8 cellular contexts compared by ENCODE assay signal in the genomic region with DNA sequence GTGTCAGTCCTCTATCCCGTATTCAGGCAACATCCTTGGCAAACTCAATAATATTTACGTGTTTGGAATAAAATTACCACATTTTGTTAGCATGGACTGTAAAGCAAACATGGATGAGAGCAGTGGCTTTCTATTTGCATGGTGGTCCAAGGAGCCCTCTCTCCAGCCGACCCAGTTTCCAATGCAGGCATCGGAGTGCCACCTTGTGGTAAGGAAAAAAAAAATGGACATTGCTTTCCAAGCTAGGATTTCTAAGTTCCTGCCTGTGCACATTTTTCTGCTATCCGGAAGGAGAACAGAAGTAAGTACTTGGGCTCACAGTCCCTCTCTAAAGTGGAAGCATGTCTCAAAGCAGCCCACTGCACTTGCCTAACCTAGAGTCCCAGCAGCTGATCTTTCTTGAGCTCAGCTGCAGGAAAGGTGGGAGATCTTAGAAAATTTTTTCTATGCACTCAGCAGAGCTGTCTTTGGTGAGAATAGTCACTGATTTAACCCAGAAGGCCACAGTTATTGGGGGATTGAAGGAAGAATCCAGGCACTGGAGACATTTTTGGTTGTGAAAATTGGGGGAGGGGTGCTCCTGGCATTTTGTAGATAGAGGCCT. TPM values are rescaled to one million over a fixed set of nuclear protein-coding genes. Genes with fewer than 3 reads are reported as not detected.
DNase-seq lines count a peak whose midpoint lies in the region; ATAC-seq and TF ChIP-seq lines count a peak whose summit lies in the region.

No MANE protein-coding gene starts in this region.

- H3K4me1 Mint-ChIP-seq in activated T-helper 1 cell treated with anti-CD3 and anti-CD28 coated beads, Interleukin-12 subunit alpha, Interleukin-12 subunit beta, Interleukin-2, Interleukin-4 antibody, amounts not matched to agents 30 ng/mL and 10 ng/mL and 1 ng/mL, durations not matched to agents 14 hours and 24 hours and 36 hours (ENCODE audit: low read depth): no peaks in the 10 kb centered on the region

- H3K27me3 ChIP-seq in SJCRH30: no peaks in the 10 kb centered on the region

- H3K4me1 ChIP-seq in SJCRH30: no peaks in the 10 kb centered on the region

- no peak for ATAC-seq in GM18861 (IDR thresholded peaks at IDR 0.05; ENCODE audit: unreplicated experiment)

- H3K9me3 ChIP-seq in SJCRH30 (replicated peaks): no peaks in the 10 kb centered on the region

- peaks cover 5% of the 10 kb centered on the region for H3K27me3 Mint-ChIP-seq in activated T-helper 1 cell treated with anti-CD3 and anti-CD28 coated beads, Interleukin-12 subunit alpha, Interleukin-12 subunit beta, Interleukin-2, Interleukin-4 antibody, amounts not matched to agents 30 ng/mL and 10 ng/mL and 1 ng/mL, durations not matched to agents 14 hours and 24 hours and 36 hours (ENCODE audit: insufficient read depth)

- H3K27ac ChIP-seq in SJCRH30: no peak overlapping the region

- no peak overlapping the region for H3K4me3 ChIP-seq in SJCRH30

- H3K36me3 Mint-ChIP-seq in activated T-helper 1 cell treated with anti-CD3 and anti-CD28 coated beads, Interleukin-12 subunit alpha, Interleukin-12 subunit beta, Interleukin-2, Interleukin-4 antibody, amounts not matched to agents 30 ng/mL and 10 ng/mL and 1 ng/mL, durations not matched to agents 14 hours and 24 hours and 36 hours (ENCODE audit: low read depth): no peaks in the 10 kb centered on the region

- intact Hi-C loops in activated T-helper 1 cell treated with anti-CD3 and anti-CD28 coated beads, Interleukin-12 subunit alpha, Interleukin-12 subunit beta, Interleukin-2, Interleukin-4 antibody, amounts not matched to agents 30 ng/mL and 10 ng/mL and 1 ng/mL, durations not matched to agents 14 hours and 24 hours and 36 hours (cut with micrococcal nuclease): no loop called here

- CTCF ChIA-PET in HEK293T (lab: Yijun Ruan, JAX): interaction anchor here (0.9 kb wide), 1 partner anchor 10 kb away, joined by 4 read pairs; no protein-coding TSS in a partner anchor

- DNase-seq in AG20443 (ENCODE audit: low spot score) (peak; percentile 27), HEK293T (ENCODE audit: extremely low spot score) (peak; percentile 51), SJCRH30 (peak; percentile 11 to 50), iPS-NIHi7 (ENCODE audit: extremely low spot score) (peak; percentile 74), mucosa of gallbladder (ENCODE audit: low spot score) (no peak), T-helper 9 cell (no peak)
- no peak for DNase-seq in activated T-helper 1 cell treated with anti-CD3 and anti-CD28 coated beads, Interleukin-12 subunit alpha, Interleukin-12 subunit beta, Interleukin-2, Interleukin-4 antibody, amounts not matched to agents 30 ng/mL and 10 ng/mL and 1 ng/mL, durations not matched to agents 14 hours and 24 hours and 36 hours (ENCODE audit: low spot score)

- no peaks in the 10 kb centered on the region for H3K9me3 Mint-ChIP-seq in activated T-helper 1 cell treated with anti-CD3 and anti-CD28 coated beads, Interleukin-12 subunit alpha, Interleukin-12 subunit beta, Interleukin-2, Interleukin-4 antibody, amounts not matched to agents 30 ng/mL and 10 ng/mL and 1 ng/mL, durations not matched to agents 14 hours and 24 hours and 36 hours

- H3K4me3 Mint-ChIP-seq in activated T-helper 1 cell treated with anti-CD3 and anti-CD28 coated beads, Interleukin-12 subunit alpha, Interleukin-12 subunit beta, Interleukin-2, Interleukin-4 antibody, amounts not matched to agents 30 ng/mL and 10 ng/mL and 1 ng/mL, durations not matched to agents 14 hours and 24 hours and 36 hours: no peak overlapping the region

- POLR2A ChIA-PET in HEK293T (lab: Yijun Ruan, JAX): no interaction called here

- no peak overlapping the region for H3K27ac Mint-ChIP-seq in activated T-helper 1 cell treated with anti-CD3 and anti-CD28 coated beads, Interleukin-12 subunit alpha, Interleukin-12 subunit beta, Interleukin-2, Interleukin-4 antibody, amounts not matched to agents 30 ng/mL and 10 ng/mL and 1 ng/mL, durations not matched to agents 14 hours and 24 hours and 36 hours

- H3K36me3 ChIP-seq in SJCRH30: no peaks in the 10 kb centered on the region

TF ChIP-seq in HEK293T, 16 proteins besides CTCF, POLR2A, EP300 and RAD21:
- TF ChIP-seq ARNT (IDR thresholded peaks at IDR 0.05): no peak
- TF ChIP-seq HDGF (IDR thresholded peaks at IDR 0.05; ENCODE audit: borderline replicate concordance): no peak
- no peak for TF ChIP-seq SUZ12 (IDR thresholded peaks at IDR 0.05)
- TF ChIP-seq L3MBTL2 (conservative IDR thresholded peaks at IDR 0.05): no peak
- TF ChIP-seq CTBP1 (IDR thresholded peaks at IDR 0.05; ENCODE audit: borderline replicate concordance): no peak
- no peak for TF ChIP-seq ELF4 (IDR thresholded peaks at IDR 0.05)
- no peak for TF ChIP-seq LEF1 (IDR thresholded peaks at IDR 0.05; ENCODE audit: borderline replicate concordance)
- no peak for TF ChIP-seq FOXM1 (IDR thresholded peaks at IDR 0.05; ENCODE audit: borderline replicate concordance)
- TF ChIP-seq SP1 (IDR thresholded peaks at IDR 0.05): no peak
- no peak for TF ChIP-seq NFRKB (IDR thresholded peaks at IDR 0.05)
- no peak for TF ChIP-seq BHLHE40 (IDR thresholded peaks at IDR 0.05; ENCODE audit: borderline replicate concordance)
- TF ChIP-seq FOXA1 (IDR thresholded peaks at IDR 0.05): no peak

RNA-seq across cellular contexts. Expression of gene ERCC4, which starts 46.0 kb away (rescaled TPM):
- total RNA-seq in SJCRH30 (2014; rRNA removed; shearing (Covaris generic)): 8.3 and 9.2 TPM in 2 replicates
- 11.9 TPM for total RNA-seq in mucosa of gallbladder
- 15.9 and 18.6 TPM in 2 replicates for total RNA-seq in activated T-helper 1 cell treated with anti-CD3 and anti-CD28 coated beads, Interleukin-12 subunit alpha, Interleukin-12 subunit beta, Interleukin-2, Interleukin-4 antibody, amounts not matched to agents 30 ng/mL and 10 ng/mL and 1 ng/mL, durations not matched to agents 14 hours and 24 hours and 36 hours

Comparison
In these comparisons a context has a peak if more than half of its experiments do, and no peak if none do; other contexts are left out.
1. DNase-seq: peak in AG20443 (single experiment), HEK293T (single experiment), SJCRH30 (2 of 2) and iPS-NIHi7 (single experiment); none in mucosa of gallbladder (single experiment), activated T-helper 1 cell treated with anti-CD3 and anti-CD28 coated beads, Interleukin-12 subunit alpha, Interleukin-12 subunit beta, Interleukin-2, Interleukin-4 antibody, amounts not matched to agents 30 ng/mL and 10 ng/mL and 1 ng/mL, durations not matched to agents 14 hours and 24 hours and 36 hours (single experiment) and T-helper 9 cell (single experiment).